In the genomic region with DNA sequence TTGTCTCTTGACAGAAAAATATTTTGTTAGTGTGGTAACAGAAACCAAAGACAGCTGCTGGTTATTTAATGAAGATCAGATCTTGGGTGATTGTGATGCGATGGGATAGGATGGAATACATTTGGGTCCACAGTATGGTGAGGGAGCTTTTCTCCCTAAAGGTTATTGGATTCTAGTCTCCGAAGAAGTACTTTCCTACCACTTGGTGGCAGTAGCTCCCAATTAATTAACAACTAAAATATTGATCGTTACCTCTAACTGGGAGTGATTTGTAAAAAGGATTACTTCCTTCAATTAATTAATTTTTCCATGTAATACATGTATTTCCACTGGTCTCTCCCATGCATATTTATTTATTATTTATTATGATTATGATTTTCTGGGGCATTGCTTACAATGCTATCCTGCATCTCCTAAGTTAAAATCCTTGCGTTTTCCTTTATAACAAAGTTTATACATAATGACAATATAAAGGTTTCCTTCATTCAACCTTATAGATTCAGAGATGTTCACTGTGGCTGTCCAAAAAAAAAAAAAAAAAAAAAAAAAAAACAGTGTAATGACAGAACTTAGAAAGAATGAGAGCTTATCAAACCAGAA, we compare ENCODE assay signal across 8 cellular contexts. TPM values are rescaled to one million over a fixed set of nuclear protein-coding genes. Genes with fewer than 3 reads are reported as not detected.
A peak's percentile ranks its signal among the peaks of the same experiment; 100 is the strongest.
DNase-seq lines count a peak whose midpoint lies in the region; ATAC-seq and TF ChIP-seq lines count a peak whose summit lies in the region.

No MANE protein-coding gene starts in this region.

- no peak for ATAC-seq in HG03135 (IDR thresholded peaks at IDR 0.05; ENCODE audit: unreplicated experiment)

- no peak overlapping the region for H3K27ac ChIP-seq in testis

- no peaks in the 10 kb centered on the region for H3K36me3 ChIP-seq in testis (ENCODE audit: low read depth, missing control alignments)

- no peaks in the 10 kb centered on the region for H3K4me1 ChIP-seq in testis

- H3K9me3 ChIP-seq in testis: no peaks in the 10 kb centered on the region

- DNase-seq in NOMO-1 treated with DMSO at 0.1 percent for 48 hours (lab: John Stamatoyannopoulos, UW; ENCODE audit: unreplicated experiment): peak; percentile 23
- no peak for DNase-seq in NOMO-1 treated with dmso at 0.1 percent for 144 hours (lab: John Stamatoyannopoulos, UW; ENCODE audit: unreplicated experiment)
- DNase-seq in SHP77 (lab: John Stamatoyannopoulos, UW): peak; percentile 39 to 64
- DNase-seq in fibroblast of the conjunctiva (ENCODE audit: low read depth): peak; percentile 9
- DNase-seq in testis: no peak
- no peak for DNase-seq in stimulated activated CD4-positive, alpha-beta T cell treated with anti-CD3 and anti-CD28 coated beads, Interleukin-4, amount 100 ng/mL, for 1 hour

- TF ChIP-seq CTCF in LNCAP (IDR thresholded peaks at IDR 0.05) (peak; percentile 70), testis (IDR thresholded peaks at IDR 0.05) (peak in 2 of 3 experiments; percentile 52 to 57)

- no peaks in the 10 kb centered on the region for H3K27me3 ChIP-seq in testis

- TF ChIP-seq POLR2A in testis (IDR thresholded peaks at IDR 0.05): no peak

- 25 to 28% methylated on average over 4 of the region's 4 CpGs for WGBS in testis, 2 donors

- H3K4me3 ChIP-seq in testis: no peak overlapping the region

- intact Hi-C loops in testis (cut with DNase I; ENCODE audit: low total_unique reads): no loop called here

RNA-seq across cellular contexts. Expression of gene TMEM196, which starts 25.6 kb away (rescaled TPM):
- under 1 TPM in 1 of 2 donors, not detected in 1; 0.12 TPM for total RNA-seq in testis
- polyA plus RNA-seq in testis (ENCODE audit: insufficient read depth, low read depth, low replicate concordance): not detected

RNA-seq across cellular contexts. Expression of gene POLR1F, which starts 39.0 kb away (rescaled TPM):
- total RNA-seq in testis: 10 to 100 TPM; 15.6 to 17.6 TPM
- polyA plus RNA-seq in testis (ENCODE audit: insufficient read depth, low read depth, low replicate concordance): 8.1 TPM

Comparison
In these comparisons a context has a peak if more than half of its experiments do, and no peak if none do; other contexts are left out.
1. DNase-seq: peak in NOMO-1 treated with DMSO at 0.1 percent for 48 hours (single experiment), SHP77 (2 of 2) and fibroblast of the conjunctiva (single experiment); none in NOMO-1 treated with dmso at 0.1 percent for 144 hours (single experiment), testis (single experiment) and stimulated activated CD4-positive, alpha-beta T cell treated with anti-CD3 and anti-CD28 coated beads, Interleukin-4, amount 100 ng/mL, for 1 hour (single experiment).